Comparison of ENCODE assay signal across 15 cellular contexts in genomic region chr3:133138017-133138416, GRCh38.
DNase-seq lines count a peak whose midpoint lies in the region; ATAC-seq and FAIRE-seq lines count a peak whose summit lies in the region.
"Had no signal": no experiment of that assay in that cellular context is flagged by ENCODE, and none has a peak within 500 bp of the region (broad histone marks: within the 10 kb centered on the region; RNA-seq: fewer than 3 reads in every experiment).

No MANE protein-coding gene starts in this region.

- peak; percentile 90 for FAIRE-seq in GM18507 (lab: Jason Lieb, UNC)

- no peaks in the 10 kb centered on the region for H3K9me3 Mint-ChIP-seq in activated naive CD8-positive, alpha-beta T cell treated with anti-CD3 and anti-CD28 coated beads, Interleukin-2, amount 50 U/mL, for 24 hours
- H3K9me3 Mint-ChIP-seq: neural crest cell had no signal

- H3K27me3 Mint-ChIP-seq in activated naive CD8-positive, alpha-beta T cell treated with anti-CD3 and anti-CD28 coated beads, Interleukin-2, amount 50 U/mL, for 24 hours: peaks cover 7% of the 10 kb centered on the region

- no peaks in the 10 kb centered on the region for H3K4me1 Mint-ChIP-seq in activated naive CD8-positive, alpha-beta T cell treated with anti-CD3 and anti-CD28 coated beads, Interleukin-2, amount 50 U/mL, for 24 hours
- H3K4me1 Mint-ChIP-seq: activated CD4-positive, alpha-beta T cell treated with anti-CD3 and anti-CD28 coated beads for 36 hours; B cell; neural crest cell had no signal

- ATAC-seq in GM19463 (IDR thresholded peaks at IDR 0.05; ENCODE audit: unreplicated experiment): peak; percentile 73
- ATAC-seq in HG02884 (IDR thresholded peaks at IDR 0.05; ENCODE audit: unreplicated experiment): peak; percentile 91
- peak; percentile 78 for ATAC-seq in HG03521 (IDR thresholded peaks at IDR 0.05; ENCODE audit: unreplicated experiment)
- no peak for ATAC-seq in activated CD4-positive, CD25-positive, alpha-beta regulatory T cell treated with anti-CD3 and anti-CD28 coated beads, Interleukin-2, amount 50 U/mL, for 24 hours
- ATAC-seq in activated naive CD8-positive, alpha-beta T cell treated with anti-CD3 and anti-CD28 coated beads, Interleukin-2, amount 50 U/mL, for 24 hours: no peak
- ATAC-seq: activated CD4-positive, alpha-beta T cell treated with anti-CD3 and anti-CD28 coated beads for 36 hours had no signal

- no peaks in the 10 kb centered on the region for H3K36me3 Mint-ChIP-seq in activated naive CD8-positive, alpha-beta T cell treated with anti-CD3 and anti-CD28 coated beads, Interleukin-2, amount 50 U/mL, for 24 hours (ENCODE audit: low read depth)

- H3K4me3 Mint-ChIP-seq in activated naive CD8-positive, alpha-beta T cell treated with anti-CD3 and anti-CD28 coated beads, Interleukin-2, amount 50 U/mL, for 24 hours: no peak overlapping the region
- H3K4me3 Mint-ChIP-seq: activated CD4-positive, alpha-beta T cell treated with anti-CD3 and anti-CD28 coated beads for 36 hours; B cell; HFFc6; neural crest cell had no signal

- DNase-seq in GM18507 (ENCODE audit: extremely low spot score, insufficient read length, low read depth) (peak; percentile 17), iPS-NIHi7 (ENCODE audit: extremely low spot score) (no peak), A172 (ENCODE audit: low spot score) (no peak)
- no peak for DNase-seq in activated naive CD8-positive, alpha-beta T cell treated with anti-CD3 and anti-CD28 coated beads, Interleukin-2, amount 50 U/mL, for 24 hours
- DNase-seq: activated CD4-positive, alpha-beta T cell treated with anti-CD3 and anti-CD28 coated beads for 36 hours; activated naive CD4-positive, alpha-beta T cell treated with anti-CD3 and anti-CD28 coated beads, Interleukin-2, amount 50 U/mL, for 16 hours; colonic mucosa; HFFc6; NCI-H510A treated with DMSO at 0.1 percent for 48 hours had no signal

- no peak overlapping the region for H3K27ac Mint-ChIP-seq in activated naive CD8-positive, alpha-beta T cell treated with anti-CD3 and anti-CD28 coated beads, Interleukin-2, amount 50 U/mL, for 24 hours
- H3K27ac Mint-ChIP-seq: activated CD4-positive, alpha-beta T cell treated with anti-CD3 and anti-CD28 coated beads for 36 hours; B cell; HFFc6 had no signal

Comparison
In these comparisons a context has a peak if more than half of its experiments do, and no peak if none do; other contexts are left out.
1. ATAC-seq: peak in GM19463 (single experiment), HG02884 (single experiment) and HG03521 (single experiment); none in activated CD4-positive, CD25-positive, alpha-beta regulatory T cell treated with anti-CD3 and anti-CD28 coated beads, Interleukin-2, amount 50 U/mL, for 24 hours (0 of 2) and activated naive CD8-positive, alpha-beta T cell treated with anti-CD3 and anti-CD28 coated beads, Interleukin-2, amount 50 U/mL, for 24 hours (single experiment).